In the genomic region with DNA sequence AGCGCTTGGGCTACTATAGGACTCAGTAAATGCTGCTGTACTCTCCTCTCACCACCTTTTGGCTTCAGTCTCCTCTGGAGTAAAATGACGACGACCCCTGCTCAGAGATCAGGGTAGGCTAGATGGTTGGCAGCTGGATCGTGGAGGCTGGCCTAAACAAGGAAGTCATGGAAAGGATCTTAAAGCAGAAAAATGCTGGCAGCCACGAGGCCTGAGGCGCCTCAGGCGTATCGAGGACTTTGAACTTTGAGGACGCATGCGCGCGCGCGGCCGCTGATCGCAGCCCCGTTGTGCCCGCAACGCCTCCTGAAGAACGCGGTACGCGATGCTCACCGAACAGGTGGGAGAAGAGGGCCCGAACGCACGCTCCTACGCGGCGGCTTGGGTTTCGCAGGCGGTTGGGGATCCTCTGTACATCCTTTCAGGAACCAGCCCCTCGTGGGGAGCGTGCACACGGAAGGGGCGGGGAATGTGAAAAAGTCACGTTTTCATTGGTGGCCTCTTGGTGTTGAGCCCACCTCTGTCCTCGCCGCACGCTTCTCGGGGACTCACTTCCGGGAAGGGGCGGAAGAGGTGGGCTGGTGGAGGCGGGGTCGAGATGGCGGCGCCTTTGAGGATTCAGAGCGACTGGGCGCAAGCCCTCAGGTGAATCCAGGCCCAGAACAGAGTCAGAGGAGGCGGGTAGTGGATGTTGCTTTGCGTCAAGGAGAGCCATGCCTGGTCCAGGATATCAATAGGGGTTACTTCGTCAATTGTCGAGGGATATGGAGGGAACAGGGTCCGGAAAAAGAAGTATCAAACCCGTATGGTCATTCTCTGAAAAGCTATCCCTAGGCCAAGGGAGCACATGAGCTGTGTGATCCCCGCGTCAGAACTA, we compare ENCODE assay signal across 8 cellular contexts. TPM values are rescaled to one million over a fixed set of nuclear protein-coding genes. Genes with fewer than 3 reads are reported as not detected.
DNase-seq lines count a peak whose midpoint lies in the region; ATAC-seq and TF ChIP-seq lines count a peak whose summit lies in the region.

Gene COA4, minus strand, starts transcription at position 423 of the 877 bp plus-strand sequence. CDS start 3,468 bp downstream, outside the sequence.
A gene with protein sequence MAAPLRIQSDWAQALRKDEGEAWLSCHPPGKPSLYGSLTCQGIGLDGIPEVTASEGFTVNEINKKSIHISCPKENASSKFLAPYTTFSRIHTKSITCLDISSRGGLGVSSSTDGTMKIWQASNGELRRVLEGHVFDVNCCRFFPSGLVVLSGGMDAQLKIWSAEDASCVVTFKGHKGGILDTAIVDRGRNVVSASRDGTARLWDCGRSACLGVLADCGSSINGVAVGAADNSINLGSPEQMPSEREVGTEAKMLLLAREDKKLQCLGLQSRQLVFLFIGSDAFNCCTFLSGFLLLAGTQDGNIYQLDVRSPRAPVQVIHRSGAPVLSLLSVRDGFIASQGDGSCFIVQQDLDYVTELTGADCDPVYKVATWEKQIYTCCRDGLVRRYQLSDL (plus strand): TSS at position 576 of the 877 bp plus-strand sequence. CDS start 23 bp downstream, at position 599.

- no peaks in the 10 kb centered on the region for H3F3A ChIP-seq in PC-3 (ENCODE audit: low read length, unreplicated experiment)

- DNase-seq in DMS114 treated with DMSO at 0.1 percent for 48 hours (lab: John Stamatoyannopoulos, UW; ENCODE audit: unreplicated experiment) (peak; percentile 88), PC-3 (peak; percentile 99), activated T-cell treated with anti-CD3 and anti-CD28 coated beads for 48 hours (ENCODE audit: low read depth) (peak; percentile 91), epithelial cell of prostate (ENCODE audit: low read depth, low spot score) (peak; percentile 72), mucosa of gallbladder (ENCODE audit: low spot score) (peak; percentile 94)
- DNase-seq in stimulated activated CD8-positive, alpha-beta memory T cell treated with anti-CD3 and anti-CD28 coated beads, Interleukin-4, amount 100 ng/mL, for 4 hours (ENCODE audit: low read depth in 2 of 2, low spot score in 1 of 2): peak; percentile 84 to 90

- TF ChIP-seq RAD21 in Ishikawa (IDR thresholded peaks at IDR 0.05; ENCODE audit: low read depth): no peak

- peak within 1 kb of the TSS; percentile 97 for H3K9ac ChIP-seq in PC-3 (ENCODE audit: low read length)

- ATAC-seq in GM21576 (IDR thresholded peaks at IDR 0.05; ENCODE audit: unreplicated experiment) (peak; percentile 96), PC-3 (peak; percentile 97)

- POLR2A ChIA-PET in PC-3 (lab: Charles Lee; ENCODE audit: unreplicated experiment): interaction anchor here (0.6 kb wide), 1 partner anchor 106 kb away, joined by 3 read pairs; the partner anchor contains the start of gene UCP2

- H3K4me3 ChIP-seq in PC-3 (ENCODE audit: low read length): peak within 1 kb of the TSS; percentile 95

- H3K4me1 ChIP-seq in PC-3 (ENCODE audit: insufficient read depth, low read length): peaks cover 19% of the 10 kb centered on the region

- peaks cover 51% of the 10 kb centered on the region for H3K79me2 ChIP-seq in PC-3 (ENCODE audit: low read length)

- TF ChIP-seq CTCF in PC-3 (conservative IDR thresholded peaks at IDR 0.05; ENCODE audit: low read depth, low read length): no peak

- BruUV-seq in PC-3 (replicated peaks; lab: Mats Ljungman, UMichigan): TSS peak; percentile 74

- intact Hi-C loops in PC-3 (cut with micrococcal nuclease): loop anchor here (2.0 kb wide), 1 partner anchor 98 kb away; no protein-coding TSS in a partner anchor

- H3K27ac ChIP-seq in PC-3 (ENCODE audit: low read length): peak within 1 kb of the TSS; percentile 93
- H3K27ac ChIP-seq in epithelial cell of prostate: peak within 1 kb of the TSS; percentile 91

- H3K36me3 ChIP-seq in PC-3 (ENCODE audit: low read depth, low read length): peaks cover 28% of the 10 kb centered on the region; the same call in 1 of the 2 replicates

- no peaks in the 10 kb centered on the region for H3K9me2 ChIP-seq in PC-3 (replicated peaks; ENCODE audit: low read length)

- H4K20me1 ChIP-seq in PC-3 (ENCODE audit: low read length): no peaks in the 10 kb centered on the region

- TF ChIP-seq EP300 in Ishikawa (IDR thresholded peaks at IDR 0.05; ENCODE audit: borderline replicate concordance): no peak

- CTCF ChIA-PET in PC-3 (lab: Charles Lee): no interaction called here

- H2AFZ ChIP-seq in PC-3 (ENCODE audit: low read length): peak within 1 kb of the TSS; percentile 84

- no peaks in the 10 kb centered on the region for H3K9me3 ChIP-seq in PC-3 (ENCODE audit: low read length)

- H3K4me2 ChIP-seq in PC-3 (ENCODE audit: low read length): peak within 1 kb of the TSS; percentile 97

- no peaks in the 10 kb centered on the region for H3K27me3 ChIP-seq in PC-3 (ENCODE audit: low read length)

TF ChIP-seq in Ishikawa, 13 proteins besides CTCF, POLR2A, EP300 and RAD21:
- TF ChIP-seq, protein P1, sequence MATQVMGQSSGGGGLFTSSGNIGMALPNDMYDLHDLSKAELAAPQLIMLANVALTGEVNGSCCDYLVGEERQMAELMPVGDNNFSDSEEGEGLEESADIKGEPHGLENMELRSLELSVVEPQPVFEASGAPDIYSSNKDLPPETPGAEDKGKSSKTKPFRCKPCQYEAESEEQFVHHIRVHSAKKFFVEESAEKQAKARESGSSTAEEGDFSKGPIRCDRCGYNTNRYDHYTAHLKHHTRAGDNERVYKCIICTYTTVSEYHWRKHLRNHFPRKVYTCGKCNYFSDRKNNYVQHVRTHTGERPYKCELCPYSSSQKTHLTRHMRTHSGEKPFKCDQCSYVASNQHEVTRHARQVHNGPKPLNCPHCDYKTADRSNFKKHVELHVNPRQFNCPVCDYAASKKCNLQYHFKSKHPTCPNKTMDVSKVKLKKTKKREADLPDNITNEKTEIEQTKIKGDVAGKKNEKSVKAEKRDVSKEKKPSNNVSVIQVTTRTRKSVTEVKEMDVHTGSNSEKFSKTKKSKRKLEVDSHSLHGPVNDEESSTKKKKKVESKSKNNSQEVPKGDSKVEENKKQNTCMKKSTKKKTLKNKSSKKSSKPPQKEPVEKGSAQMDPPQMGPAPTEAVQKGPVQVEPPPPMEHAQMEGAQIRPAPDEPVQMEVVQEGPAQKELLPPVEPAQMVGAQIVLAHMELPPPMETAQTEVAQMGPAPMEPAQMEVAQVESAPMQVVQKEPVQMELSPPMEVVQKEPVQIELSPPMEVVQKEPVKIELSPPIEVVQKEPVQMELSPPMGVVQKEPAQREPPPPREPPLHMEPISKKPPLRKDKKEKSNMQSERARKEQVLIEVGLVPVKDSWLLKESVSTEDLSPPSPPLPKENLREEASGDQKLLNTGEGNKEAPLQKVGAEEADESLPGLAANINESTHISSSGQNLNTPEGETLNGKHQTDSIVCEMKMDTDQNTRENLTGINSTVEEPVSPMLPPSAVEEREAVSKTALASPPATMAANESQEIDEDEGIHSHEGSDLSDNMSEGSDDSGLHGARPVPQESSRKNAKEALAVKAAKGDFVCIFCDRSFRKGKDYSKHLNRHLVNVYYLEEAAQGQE (IDR thresholded peaks at IDR 0.05; ENCODE audit: low read depth): peak; percentile 2; the same call in 1 of the 2 replicates
- TF ChIP-seq CREB1 (IDR thresholded peaks at IDR 0.05; ENCODE audit: low read depth) (peak; percentile 53), ZBTB7A (IDR thresholded peaks at IDR 0.05; ENCODE audit: low read depth) (0 out of 2 replicates have a peak, but pooled peaks have one; percentile 39), TAF1 (IDR thresholded peaks at IDR 0.05; ENCODE audit: low read depth) (peak; percentile 96), NFIC (IDR thresholded peaks at IDR 0.05) (peak; percentile 19; the same call in 1 of the 2 replicates), TEAD4 (IDR thresholded peaks at IDR 0.05) (peak; percentile 34; the same call in 1 of the 2 replicates), TCF12 (IDR thresholded peaks at IDR 0.05; ENCODE audit: low read depth) (peak; percentile 69), EGR1 (IDR thresholded peaks at IDR 0.05) (no peak; the same call in 1 of the 2 replicates), CEBPB (IDR thresholded peaks at IDR 0.05) (no peak; the same call in 1 of the 2 replicates), FOXM1 (IDR thresholded peaks at IDR 0.05; ENCODE audit: borderline replicate concordance, low read depth) (0 out of 2 replicates have a peak, but pooled peaks have one; percentile 6), MAX (IDR thresholded peaks at IDR 0.05) (peak; percentile 97), YY1 (IDR thresholded peaks at IDR 0.05; ENCODE audit: low read depth) (peak; percentile 88)
- TF ChIP-seq, protein P2, sequence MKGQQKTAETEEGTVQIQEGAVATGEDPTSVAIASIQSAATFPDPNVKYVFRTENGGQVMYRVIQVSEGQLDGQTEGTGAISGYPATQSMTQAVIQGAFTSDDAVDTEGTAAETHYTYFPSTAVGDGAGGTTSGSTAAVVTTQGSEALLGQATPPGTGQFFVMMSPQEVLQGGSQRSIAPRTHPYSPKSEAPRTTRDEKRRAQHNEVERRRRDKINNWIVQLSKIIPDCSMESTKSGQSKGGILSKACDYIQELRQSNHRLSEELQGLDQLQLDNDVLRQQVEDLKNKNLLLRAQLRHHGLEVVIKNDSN (IDR thresholded peaks at IDR 0.05): peak; percentile 63; the same call in 1 of the 2 replicates
TF ChIP-seq in Ishikawa: peak in this region for 11.

RNA-seq across cellular contexts. Expression of gene COA4, which starts in this region (rescaled TPM):
- total RNA-seq in PC-3 (2014; rRNA removed): 346 and 367 TPM in 2 replicates
- 76.3 TPM for total RNA-seq in mucosa of gallbladder

RNA-seq across cellular contexts. Expression of the second gene that starts in this region (rescaled TPM):
- total RNA-seq in PC-3 (2014; rRNA removed): 13.3 and 19.5 TPM in 2 replicates
- total RNA-seq in mucosa of gallbladder: 19.5 TPM

Comparison
In these comparisons a context has a peak if more than half of its experiments do, and no peak if none do; other contexts are left out.
1. Peak in every context shown above with its lines: DNase-seq, ATAC-seq, H3K4me3 ChIP-seq and H3K27ac ChIP-seq.